ENCODE assay signal across 27 cellular contexts in genomic region chrX:39377171-39377570, GRCh38.
"Had no signal": no experiment of that assay in that cellular context is flagged by ENCODE, and none has a peak within 500 bp of the region (broad histone marks: within the 10 kb centered on the region; RNA-seq: fewer than 3 reads in every experiment).

No MANE protein-coding gene starts in this region.

- H3K36me3 ChIP-seq: adrenal gland, ascending aorta, colonic mucosa, transverse colon had no signal

- H3K9me3 ChIP-seq: adrenal gland, ascending aorta, colonic mucosa, transverse colon had no signal

- H3K27ac Mint-ChIP-seq: activated B cell treated with CpG ODN at 0.5 μM for 24 hours; activated naive CD8-positive, alpha-beta T cell; activated T-helper 2 cell treated with anti-CD3 and anti-CD28 coated beads, Interferon-gamma antibody, Interleukin-2, Interleukin-4, amounts not matched to agents 10 μg/mL and 5 μg/mL and 100 μg/mL, durations not matched to agents 14 hours and 24 hours and 36 hours; effector memory CD8-positive, alpha-beta T cell; stimulated activated naive B cell treated with anti-CD40 and anti-IgM and Interleukin-4, amounts not matched to agents 10 μg/mL and 1 μg/mL and 100 μg/mL, for 72 hours had no signal

- H3K9me3 Mint-ChIP-seq: activated B cell treated with CpG ODN at 0.5 μM for 24 hours; effector memory CD8-positive, alpha-beta T cell had no signal

- H3K27me3 ChIP-seq: ascending aorta, colonic mucosa, transverse colon had no signal

- DNase-seq: activated B cell treated with CpG ODN at 0.5 μM for 24 hours; activated CD4-positive, alpha-beta T cell treated with anti-CD3 and anti-CD28 coated beads for 4 hours; activated CD4-positive, alpha-beta T cell treated with anti-CD3 and anti-CD28 coated beads, Interleukin-2, amount 50 U/mL, for 48 hours; activated CD8-positive, alpha-beta memory T cell treated with anti-CD3 and anti-CD28 coated beads, Interleukin-2, amount 50 U/mL, for 48 hours; activated naive CD4-positive, alpha-beta T cell; activated T-cell treated with anti-CD3 and anti-CD28 coated beads, Interleukin-2, amount 50 U/mL, for 4 hours; adrenal gland; central memory CD4-positive, alpha-beta T cell; colonic mucosa; effector memory CD8-positive, alpha-beta T cell; glutamatergic neuron; hippocampal formation; kidney glomerular epithelial cell; left ventricle myocardium superior; mammary epithelial cell; occipital lobe; stimulated activated CD4-positive, alpha-beta T cell treated with anti-CD3 and anti-CD28 coated beads, Interleukin-15, amount 100 ng/mL, for 24 hours; stimulated activated CD4-positive, alpha-beta T cell treated with anti-CD3 and anti-CD28 coated beads, Interleukin-2, amount 100 ng/mL, for 48 hours; stimulated activated CD8-positive, alpha-beta memory T cell treated with anti-CD3 and anti-CD28 coated beads, Interleukin-4, amount 100 ng/mL, for 48 hours; stimulated activated naive B cell treated with anti-CD40 and anti-IgM and Interleukin-4, amounts not matched to agents 10 μg/mL and 1 μg/mL and 100 μg/mL, for 72 hours; transverse colon had no signal

- H3K4me2 ChIP-seq: smooth muscle cell had no signal

- H3K4me1 ChIP-seq: adrenal gland, ascending aorta, colonic mucosa, transverse colon had no signal

- H3K4me1 Mint-ChIP-seq: activated B cell treated with CpG ODN at 0.5 μM for 24 hours had no signal

- H3K4me3 Mint-ChIP-seq: activated B cell treated with CpG ODN at 0.5 μM for 24 hours; activated naive CD8-positive, alpha-beta T cell; activated T-cell treated with anti-CD3 and anti-CD28 coated beads, Interleukin-2, amount 50 U/mL, for 4 hours; effector memory CD8-positive, alpha-beta T cell; neural crest cell; stimulated activated naive B cell treated with anti-CD40 and anti-IgM and Interleukin-4, amounts not matched to agents 10 μg/mL and 1 μg/mL and 100 μg/mL, for 72 hours had no signal

- H3K27me3 Mint-ChIP-seq: activated B cell treated with CpG ODN at 0.5 μM for 24 hours; activated naive CD8-positive, alpha-beta T cell had no signal

- H3K27ac ChIP-seq: adrenal gland, ascending aorta, colonic mucosa, transverse colon had no signal

- H3K4me3 ChIP-seq: adrenal gland, ascending aorta, colonic mucosa, dorsolateral prefrontal cortex, smooth muscle cell, transverse colon had no signal

- H3K36me3 Mint-ChIP-seq: activated naive CD8-positive, alpha-beta T cell; stimulated activated naive B cell treated with anti-CD40 and anti-IgM and Interleukin-4, amounts not matched to agents 10 μg/mL and 1 μg/mL and 100 μg/mL, for 72 hours had no signal
